ENCODE assay signal across 1 cellular context in genomic region chr14:96639550-96639949, GRCh38.
TF ChIP-seq lines count a peak whose summit lies in the region.

No MANE protein-coding gene starts in this region.

TF ChIP-seq in K562, 482 proteins besides CTCF, POLR2A, EP300 and RAD21 (continued from another document):
- no peak for TF ChIP-seq HOMEZ (CRISPR knock-in tag; IDR thresholded peaks at IDR 0.05)
